9 cellular contexts compared by ENCODE assay signal in the genomic region with DNA sequence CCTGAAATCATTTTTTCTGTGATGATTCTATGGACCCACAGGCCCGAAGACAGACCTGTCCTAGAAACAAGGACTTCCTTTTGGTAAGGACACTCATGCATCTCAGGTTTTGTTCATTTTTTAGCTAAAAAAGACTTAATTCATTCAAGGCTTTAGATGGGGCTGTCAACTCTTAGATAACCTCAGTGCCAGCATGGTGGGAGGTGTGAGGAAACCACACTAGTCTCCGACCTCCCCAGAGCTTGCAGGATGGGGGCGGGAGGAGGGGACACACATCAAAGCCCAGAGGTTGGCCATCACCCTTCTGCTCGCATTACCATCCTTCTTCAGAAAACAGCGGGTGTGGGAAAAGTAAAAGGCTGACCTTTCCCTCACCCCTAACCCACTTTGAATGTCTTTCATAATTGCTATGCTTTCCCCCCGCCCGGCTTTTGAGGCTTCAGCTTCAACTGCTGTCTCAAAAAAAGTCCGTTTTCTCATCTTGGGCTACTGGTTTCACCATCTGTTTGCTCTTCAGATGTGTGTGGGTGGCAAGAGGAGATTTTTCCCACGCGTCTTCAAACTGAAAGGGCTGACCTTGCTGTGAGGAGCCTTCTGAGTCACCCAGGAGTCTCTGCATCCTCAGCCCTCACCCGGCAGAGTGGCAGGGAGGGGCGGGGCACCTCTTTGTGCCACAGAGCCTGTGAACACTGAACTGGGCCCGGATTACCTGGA.
DNase-seq lines count a peak whose midpoint lies in the region; ATAC-seq, FAIRE-seq and TF ChIP-seq lines count a peak whose summit lies in the region.
"Had no signal": no experiment of that assay in that cellular context is flagged by ENCODE, and none has a peak within 500 bp of the region (broad histone marks: within the 10 kb centered on the region; RNA-seq: fewer than 3 reads in every experiment).

No MANE protein-coding gene starts in this region.

- peaks cover 94% of the 10 kb centered on the region for H3K79me2 ChIP-seq in DND-41 (ENCODE audit: insufficient read depth, low read length)

- no peaks in the 10 kb centered on the region for H3K27me3 ChIP-seq in DND-41 (ENCODE audit: insufficient read depth, low read length, poor library complexity)
- H3K27me3 ChIP-seq: suprapubic skin had no signal

- TF ChIP-seq CTCF in DND-41 (IDR thresholded peaks at IDR 0.05; ENCODE audit: borderline replicate concordance, extremely low read depth, low read length, poor library complexity, severe bottlenecking): no peak

- peaks cover 72% of the 10 kb centered on the region for H3K36me3 ChIP-seq in DND-41 (ENCODE audit: insufficient read depth, low read length)

- H3K9me3 ChIP-seq in DND-41 (ENCODE audit: insufficient read depth, low read length, severe bottlenecking): no peaks in the 10 kb centered on the region
- H3K9me3 ChIP-seq: suprapubic skin had no signal

- ATAC-seq in DND-41 (ENCODE audit: insufficient read depth, low read depth): peak; percentile 77
- ATAC-seq in GM21529 (IDR thresholded peaks at IDR 0.05; ENCODE audit: unreplicated experiment): peak; percentile 93

- H3K4me3 ChIP-seq in DND-41 (ENCODE audit: low read depth in 1 of 2, low read length in 2 of 2): peak overlapping the region; percentile 68 to 76
- H3K4me3 ChIP-seq: suprapubic skin had no signal

- peaks cover 73% of the 10 kb centered on the region for H3K4me1 ChIP-seq in DND-41 (ENCODE audit: insufficient read depth, low read length)

- no peak overlapping the region for H2AFZ ChIP-seq in DND-41 (ENCODE audit: low read depth, low read length)

- peak overlapping the region; percentile 99 for H3K27ac ChIP-seq in DND-41 (ENCODE audit: low read length)
- H3K27ac ChIP-seq: suprapubic skin had no signal

- H3K9ac ChIP-seq in DND-41 (ENCODE audit: low read depth, low read length): peak overlapping the region; percentile 89

- H3K4me2 ChIP-seq in DND-41 (ENCODE audit: insufficient read depth, low read length): peak overlapping the region; percentile 89

- H4K20me1 ChIP-seq in DND-41 (ENCODE audit: insufficient read depth, low read length): no peaks in the 10 kb centered on the region; the same call in 1 of the 2 replicates

- FAIRE-seq in HTR-8/SVneo (lab: Jason Lieb, UNC): no peak

- peak; percentile 98 for DNase-seq in DND-41
- peak; percentile 61 for DNase-seq in HTR-8/SVneo (ENCODE audit: insufficient read length, low spot score)
- peak; percentile 54 to 59 for DNase-seq in activated CD8-positive, alpha-beta memory T cell treated with anti-CD3 and anti-CD28 coated beads for 1 hour (ENCODE audit: extremely low read depth in 1 of 2, low read depth in 1 of 2)
- peak; percentile 40 for DNase-seq in fibroblast of gingiva (ENCODE audit: low read depth)
- DNase-seq in stimulated activated CD4-positive, alpha-beta T cell treated with anti-CD3 and anti-CD28 coated beads, Interleukin-1b, Interleukin-23, amount 100 ng/mL, for 24 hours (ENCODE audit: low read depth in 4 of 4, low spot score in 1 of 4): peak; percentile 40 to 76 (median 52)
- DNase-seq in NCI-H1694 (lab: John Stamatoyannopoulos, UW): no peak
- no peak for DNase-seq in epidermal melanocyte (ENCODE audit: insufficient read length, low spot score)

Comparison
In these comparisons a context has a peak if more than half of its experiments do, and no peak if none do; other contexts are left out.
1. DNase-seq: peak in DND-41 (single experiment), HTR-8/SVneo (single experiment), activated CD8-positive, alpha-beta memory T cell treated with anti-CD3 and anti-CD28 coated beads for 1 hour (2 of 2), fibroblast of gingiva (single experiment) and stimulated activated CD4-positive, alpha-beta T cell treated with anti-CD3 and anti-CD28 coated beads, Interleukin-1b, Interleukin-23, amount 100 ng/mL, for 24 hours (4 of 4); none in NCI-H1694 (single experiment) and epidermal melanocyte (single experiment).